ENCODE assay signal across 22 cellular contexts in genomic region chr1:90313756-90314155, GRCh38.
A peak's percentile ranks its signal among the peaks of the same experiment; 100 is the strongest.
DNase-seq lines count a peak whose midpoint lies in the region; ATAC-seq, FAIRE-seq and TF ChIP-seq lines count a peak whose summit lies in the region.
"Had no signal": no experiment of that assay in that cellular context is flagged by ENCODE, and none has a peak within 500 bp of the region (broad histone marks: within the 10 kb centered on the region; RNA-seq: fewer than 3 reads in every experiment).

No MANE protein-coding gene starts in this region.

- H2AFZ ChIP-seq in HepG2 (ENCODE audit: low read length) (no peak overlapping the region), neural progenitor cell (replicated peaks) (no peak overlapping the region)
- H2AFZ ChIP-seq: GM23248 had no signal

- TF ChIP-seq CTCF in HepG2 (CRISPR knock-in tag; IDR thresholded peaks at IDR 0.05) (no peak), right lobe of liver (IDR thresholded peaks at IDR 0.05) (no peak), endodermal cell (conservative IDR thresholded peaks at IDR 0.05) (no peak), neural progenitor cell (IDR thresholded peaks at IDR 0.05) (no peak), chondrocyte (IDR thresholded peaks at IDR 0.05) (no peak)

- TF ChIP-seq EP300 in HepG2 (IDR thresholded peaks at IDR 0.05; ENCODE audit: low read depth in 2 of 2, low read length in 2 of 2) = no peak
- no peak for TF ChIP-seq EP300 in HepG2 (CRISPR knock-in tag; IDR thresholded peaks at IDR 0.05; ENCODE audit: borderline replicate concordance)

- H3K27me3 ChIP-seq in HepG2 (ENCODE audit: control insufficient read depth in 1 of 2, insufficient read depth in 2 of 2, low read length in 2 of 2) (no peaks in the 10 kb centered on the region), right lobe of liver (no peaks in the 10 kb centered on the region), endodermal cell (ENCODE audit: control insufficient read depth, insufficient read depth, low read length, poor library complexity, severe bottlenecking) (no peaks in the 10 kb centered on the region), neural progenitor cell (no peaks in the 10 kb centered on the region)
- H3K27me3 ChIP-seq: BE2C, Peyer's patch had no signal

- DNase-seq in HepG2 (ENCODE audit: low spot score) (no peak), right lobe of liver (no peak), endodermal cell (no peak), neural progenitor cell (ENCODE audit: low spot score) (no peak), chondrocyte (ENCODE audit: low spot score) (no peak), NCI-H2081 treated with DMSO at 0.1 percent for 48 hours (lab: John Stamatoyannopoulos, UW) (no peak)
- no peak for DNase-seq in stimulated activated naive B cell treated with anti-CD40 and anti-IgM and Interleukin-4, amounts not matched to agents 10 μg/mL and 1 μg/mL and 100 μg/mL, for 72 hours
- DNase-seq: 8988T; BE2C; Caco-2; CD4-positive, CD25-positive, alpha-beta regulatory T cell; DMS153; GF-D8; GM23248; NCI-H1930; NCI-H345; NCI-H526; Peyer's patch had no signal

- CTCF ChIA-PET in HepG2 (lab: Yijun Ruan, JAX; ENCODE audit: low intra/inter-chr PET ratio, low total read pairs) = no interaction called here

- WGBS in HepG2 (ENCODE audit: low lambda C conversion rate) = 0% methylated on average over 3 of the region's 3 CpGs
- 42% methylated on average over 3 of the region's 3 CpGs for WGBS in right lobe of liver (ENCODE audit: insufficient coverage, low coverage, low lambda C conversion rate, missing lambda C conversion rate)
- 76 to 90% methylated on average over 2 to 3 of the region's 3 CpGs for WGBS in endodermal cell (ENCODE audit: insufficient coverage in 1 of 2, insufficient read length in 1 of 2), 2 experiments

- no peak for FAIRE-seq in HepG2 (lab: Jason Lieb, UNC)
- FAIRE-seq: K562 had no signal

- H3K4me2 ChIP-seq in HepG2 (ENCODE audit: low read depth, low read length) (no peak overlapping the region), neural progenitor cell (no peak overlapping the region)

- H3K4me3 Mint-ChIP-seq in endodermal cell = no peak overlapping the region
- H3K4me3 Mint-ChIP-seq in neural progenitor cell = no peak overlapping the region
- no peak overlapping the region for H3K4me3 Mint-ChIP-seq in chondrocyte (ENCODE audit: unreplicated experiment)
- no peak overlapping the region for H3K4me3 Mint-ChIP-seq in stimulated activated naive B cell treated with anti-CD40 and anti-IgM and Interleukin-4, amounts not matched to agents 10 μg/mL and 1 μg/mL and 100 μg/mL, for 72 hours
- H3K4me3 Mint-ChIP-seq: CD4-positive, CD25-positive, alpha-beta regulatory T cell had no signal

- no peak for TF ChIP-seq RAD21 in HepG2 (CRISPR knock-in tag; IDR thresholded peaks at IDR 0.05)

- no TSS peak for BruUV-seq in HepG2 (replicated peaks; lab: Mats Ljungman, UMichigan)

- H3K79me2 ChIP-seq in HepG2 (ENCODE audit: insufficient read depth, low read length) (no peaks in the 10 kb centered on the region), neural progenitor cell (ENCODE audit: low read depth) (no peaks in the 10 kb centered on the region)

- no peaks in the 10 kb centered on the region for H3F3A ChIP-seq in neural progenitor cell (ENCODE audit: low read depth)

- H3K4me1 Mint-ChIP-seq in endodermal cell (peaks cover 4% of the 10 kb centered on the region), neural progenitor cell (peaks cover 6% of the 10 kb centered on the region), chondrocyte (ENCODE audit: low read depth) (no peaks in the 10 kb centered on the region)
- no peaks in the 10 kb centered on the region for H3K4me1 Mint-ChIP-seq in stimulated activated naive B cell treated with anti-CD40 and anti-IgM and Interleukin-4, amounts not matched to agents 10 μg/mL and 1 μg/mL and 100 μg/mL, for 72 hours
- H3K4me1 Mint-ChIP-seq: CD4-positive, CD25-positive, alpha-beta regulatory T cell had no signal

- H3K27ac Mint-ChIP-seq in endodermal cell (no peak overlapping the region), neural progenitor cell (peak overlapping the region; percentile 22), chondrocyte (ENCODE audit: unreplicated experiment) (no peak overlapping the region)
- H3K27ac Mint-ChIP-seq in stimulated activated naive B cell treated with anti-CD40 and anti-IgM and Interleukin-4, amounts not matched to agents 10 μg/mL and 1 μg/mL and 100 μg/mL, for 72 hours = no peak overlapping the region
- H3K27ac Mint-ChIP-seq: CD4-positive, CD25-positive, alpha-beta regulatory T cell had no signal

- H3K4me3 ChIP-seq in HepG2 (replicated peaks in 1 of 3; ENCODE audit: insufficient read depth in 1 of 3, low read depth in 2 of 3, low read length in 3 of 3) = no peak overlapping the region
- no peak overlapping the region for H3K4me3 ChIP-seq in right lobe of liver
- H3K4me3 ChIP-seq in endodermal cell (ENCODE audit: low read length) = no peak overlapping the region
- no peak overlapping the region for H3K4me3 ChIP-seq in neural progenitor cell
- H3K4me3 ChIP-seq: GM23248, K562, Peyer's patch had no signal

- ATAC-seq in HepG2 (no peak), right lobe of liver (no peak), HG02610 (IDR thresholded peaks at IDR 0.05; ENCODE audit: unreplicated experiment) (no peak)
- no peak for ATAC-seq in stimulated activated naive B cell treated with anti-CD40 and anti-IgM and Interleukin-4, amounts not matched to agents 10 μg/mL and 1 μg/mL and 100 μg/mL, for 72 hours (replicated peaks)
- ATAC-seq: HCT116, K562, Right ventricle myocardium inferior had no signal

- no peaks in the 10 kb centered on the region for H3K36me3 ChIP-seq in HepG2 (replicated peaks in 1 of 2; ENCODE audit: control insufficient read depth in 1 of 2, insufficient read depth in 2 of 2, low read length in 2 of 2)
- no peaks in the 10 kb centered on the region for H3K36me3 ChIP-seq in right lobe of liver
- H3K36me3 ChIP-seq in endodermal cell (ENCODE audit: control insufficient read depth, insufficient read depth, low read length) = no peaks in the 10 kb centered on the region
- no peaks in the 10 kb centered on the region for H3K36me3 ChIP-seq in neural progenitor cell
- H3K36me3 ChIP-seq: BE2C, Peyer's patch had no signal

- in situ Hi-C loops in HepG2 (cut with HindIII; ENCODE audit: extremely low pct_ligation_motif_present, low pct_unique_long_range_greater_than_20kb) = no loop called here

- H3K9me3 Mint-ChIP-seq in endodermal cell = no peaks in the 10 kb centered on the region
- no peaks in the 10 kb centered on the region for H3K9me3 Mint-ChIP-seq in neural progenitor cell
- no peaks in the 10 kb centered on the region for H3K9me3 Mint-ChIP-seq in chondrocyte (ENCODE audit: low read depth)
- no peaks in the 10 kb centered on the region for H3K9me3 Mint-ChIP-seq in stimulated activated naive B cell treated with anti-CD40 and anti-IgM and Interleukin-4, amounts not matched to agents 10 μg/mL and 1 μg/mL and 100 μg/mL, for 72 hours

- H3K27ac ChIP-seq in HepG2 (ENCODE audit: extremely low read length, insufficient read depth, low read length) (no peak overlapping the region), right lobe of liver (no peak overlapping the region), endodermal cell (ENCODE audit: low read depth, low read length) (peak overlapping the region; percentile 40), neural progenitor cell (no peak overlapping the region)
- H3K27ac ChIP-seq: GM23248, Peyer's patch had no signal

- H3K27me3 Mint-ChIP-seq in endodermal cell (ENCODE audit: insufficient read depth) = no peaks in the 10 kb centered on the region
- H3K27me3 Mint-ChIP-seq in neural progenitor cell (ENCODE audit: insufficient read depth, low read depth) = no peaks in the 10 kb centered on the region
- no peaks in the 10 kb centered on the region for H3K27me3 Mint-ChIP-seq in chondrocyte (ENCODE audit: low read depth)
- no peaks in the 10 kb centered on the region for H3K27me3 Mint-ChIP-seq in stimulated activated naive B cell treated with anti-CD40 and anti-IgM and Interleukin-4, amounts not matched to agents 10 μg/mL and 1 μg/mL and 100 μg/mL, for 72 hours
- H3K27me3 Mint-ChIP-seq: CD4-positive, CD25-positive, alpha-beta regulatory T cell had no signal

- H3K9ac ChIP-seq in HepG2 (ENCODE audit: insufficient read depth, low read depth, low read length) = no peak overlapping the region
- H3K9ac ChIP-seq in endodermal cell (ENCODE audit: extremely low read depth, low read length, poor library complexity, severe bottlenecking) = no peak overlapping the region
- no peak overlapping the region for H3K9ac ChIP-seq in neural progenitor cell
- H3K9ac ChIP-seq: GM23248 had no signal

- H3K36me3 Mint-ChIP-seq in endodermal cell (ENCODE audit: low read depth) (no peaks in the 10 kb centered on the region), neural progenitor cell (no peaks in the 10 kb centered on the region), chondrocyte (ENCODE audit: low read depth) (no peaks in the 10 kb centered on the region)
- no peaks in the 10 kb centered on the region for H3K36me3 Mint-ChIP-seq in stimulated activated naive B cell treated with anti-CD40 and anti-IgM and Interleukin-4, amounts not matched to agents 10 μg/mL and 1 μg/mL and 100 μg/mL, for 72 hours
- H3K36me3 Mint-ChIP-seq: CD4-positive, CD25-positive, alpha-beta regulatory T cell had no signal

- TF ChIP-seq POLR2A in HepG2 (IDR thresholded peaks at IDR 0.05; ENCODE audit: insufficient read depth in 1 of 2, low read depth in 2 of 2, low read length in 2 of 2) (no peak), right lobe of liver (IDR thresholded peaks at IDR 0.05) (no peak)

- intact Hi-C loops in HepG2 (cut with micrococcal nuclease; ENCODE audit: unreplicated experiment) (no loop called here), right lobe of liver (cut with DNase I) (no loop called here)

- POLR2A ChIA-PET in HepG2 (lab: Yijun Ruan, JAX) = no interaction called here

- H3K4me1 ChIP-seq in HepG2 (ENCODE audit: insufficient read depth, low read length) = no peaks in the 10 kb centered on the region
- no peaks in the 10 kb centered on the region for H3K4me1 ChIP-seq in right lobe of liver
- H3K4me1 ChIP-seq in endodermal cell (ENCODE audit: control insufficient read depth, insufficient read depth, low read length) = no peaks in the 10 kb centered on the region
- H3K4me1 ChIP-seq in neural progenitor cell = no peaks in the 10 kb centered on the region
- H3K4me1 ChIP-seq: BE2C, Caco-2, Peyer's patch had no signal

- no peaks in the 10 kb centered on the region for H4K20me1 ChIP-seq in HepG2 (ENCODE audit: insufficient read depth, low read length)
- H4K20me1 ChIP-seq in neural progenitor cell (ENCODE audit: low read depth) = no peaks in the 10 kb centered on the region

- H3K9me3 ChIP-seq in HepG2 (ENCODE audit: low read length) (no peaks in the 10 kb centered on the region), right lobe of liver (no peaks in the 10 kb centered on the region), endodermal cell (ENCODE audit: control insufficient read depth, low read length) (no peaks in the 10 kb centered on the region), neural progenitor cell (ENCODE audit: low read depth) (no peaks in the 10 kb centered on the region)
- H3K9me3 ChIP-seq: BE2C, Caco-2, Peyer's patch had no signal

TF ChIP-seq in HepG2, 621 proteins besides CTCF, POLR2A, EP300 and RAD21:
- TF ChIP-seq ZNF7 (CRISPR knock-in tag; IDR thresholded peaks at IDR 0.05) (no peak), CREB1 (IDR thresholded peaks at IDR 0.05) (peak; percentile 23; the same call in 1 of the 2 replicates), CREB1 (CRISPR knock-in tag; IDR thresholded peaks at IDR 0.05) (no peak)
